ENCODE assay signal across 3 cellular contexts in genomic region chr2:126504953-126505352, GRCh38.
TF ChIP-seq lines count a peak whose summit lies in the region.

No MANE protein-coding gene starts in this region.

TF ChIP-seq in A549, 52 proteins besides CTCF, POLR2A, EP300 and RAD21:
- peak; percentile 27 to 58; a peak in 2 of 4 replicates for TF ChIP-seq CEBPB (IDR thresholded peaks at IDR 0.05)
- TF ChIP-seq RARB (CRISPR knock-in tag; IDR thresholded peaks at IDR 0.05) = no peak
TF ChIP-seq in A549: peak in this region for 1.

TF ChIP-seq in IMR-90, 13 proteins besides CTCF, POLR2A, EP300 and RAD21:
- TF ChIP-seq CEBPB (IDR thresholded peaks at IDR 0.05; ENCODE audit: low read depth, low read length) (peak; percentile 71), MAFK (IDR thresholded peaks at IDR 0.05; ENCODE audit: low read depth, low read length) (no peak), RCOR1 (IDR thresholded peaks at IDR 0.05; ENCODE audit: insufficient replicate concordance, low read length) (no peak), FOS (IDR thresholded peaks at IDR 0.05; ENCODE audit: low read depth, low read length) (no peak)

TF ChIP-seq in K562, 482 proteins besides CTCF, POLR2A, EP300 and RAD21:
- TF ChIP-seq CEBPB (tag; IDR thresholded peaks at IDR 0.05) (peak; percentile 68), CEBPG (CRISPR knock-in tag; IDR thresholded peaks at IDR 0.05) (no peak), CEBPG (tag; conservative IDR thresholded peaks at IDR 0.05 in 1 of 2, IDR thresholded peaks at IDR 0.05 in 1 of 2) (peak in 1 of 2 experiments; percentile 39; a peak in 2 of 4 replicates), KLF10 (CRISPR knock-in tag; IDR thresholded peaks at IDR 0.05) (no peak)
